8 cellular contexts compared by ENCODE assay signal in genomic region chr5:177671755-177672690, GRCh38.
DNase-seq lines count a peak whose midpoint lies in the region; ATAC-seq, FAIRE-seq and TF ChIP-seq lines count a peak whose summit lies in the region.
"Not testable (repeated sequence)": the region's sequence is repeated elsewhere in the genome, so short reads cannot be mapped to it uniquely, and the experiment has no call there.

No MANE protein-coding gene starts in this region.

- intact Hi-C loops in PC-3 (cut with micrococcal nuclease) = not testable (repeated sequence)

- H3K36me3 ChIP-seq in PC-3 (ENCODE audit: low read depth, low read length); mesendoderm (ENCODE audit: control insufficient read depth, insufficient read depth, low read length): not testable (repeated sequence)

- H3K4me3 ChIP-seq in A549 (peak overlapping the region; percentile 49), PC-3 (ENCODE audit: low read length) (peak overlapping the region; percentile 40; the same call in 1 of the 2 replicates)
- H3K4me3 ChIP-seq in epithelial cell of esophagus (ENCODE audit: low read length); mesendoderm (ENCODE audit: low read length): not testable (repeated sequence)

- H3K9me3 ChIP-seq in A549; PC-3 (ENCODE audit: low read length): not testable (repeated sequence)

- H3K18ac ChIP-seq in mesendoderm (ENCODE audit: low read length) = not testable (repeated sequence)

- not testable (repeated sequence) for H3K79me2 ChIP-seq in PC-3 (ENCODE audit: low read length); mesendoderm (ENCODE audit: control insufficient read depth, insufficient read depth, low read length)

- BruUV-seq in PC-3 (replicated peaks; lab: Mats Ljungman, UMichigan) = not testable (repeated sequence)

- TF ChIP-seq CTCF in A549 (IDR thresholded peaks at IDR 0.05); PC-3 (conservative IDR thresholded peaks at IDR 0.05; ENCODE audit: low read depth, low read length); epithelial cell of esophagus (IDR thresholded peaks at IDR 0.05; ENCODE audit: insufficient read depth, low read depth, low read length, missing control alignments): not testable (repeated sequence)

- not testable (repeated sequence) for H3K27me3 ChIP-seq in PC-3 (ENCODE audit: low read length); mesendoderm (ENCODE audit: insufficient read depth, low read length, poor library complexity)

- not testable (repeated sequence) for FAIRE-seq in A549 (lab: Jason Lieb, UNC)

- not testable (repeated sequence) for H3K79me1 ChIP-seq in mesendoderm (ENCODE audit: low read length)

- not testable (repeated sequence) for H3K4me2 ChIP-seq in A549; PC-3 (ENCODE audit: low read length); mesendoderm (ENCODE audit: low read length)

- CTCF ChIA-PET in A549 (lab: Yijun Ruan, JAX); PC-3 (lab: Charles Lee): not testable (repeated sequence)

- not testable (repeated sequence) for TF ChIP-seq RAD21 in A549 (conservative IDR thresholded peaks at IDR 0.05 in 1 of 2, IDR thresholded peaks at IDR 0.05 in 1 of 2)

- not testable (repeated sequence) for H2BK120ac ChIP-seq in mesendoderm (ENCODE audit: low read depth, low read length)

- TF ChIP-seq POLR2A in A549 (IDR thresholded peaks at IDR 0.05; ENCODE audit: low read length) = not testable (repeated sequence)

- WGBS in A549 (ENCODE audit: missing lambda C conversion rate) = 28% methylated on average over 6 of the region's 110 CpGs
- no CpG with 5 or more reads among the region's 110 CpGs for WGBS in mesendoderm (ENCODE audit: extremely low coverage, insufficient coverage, low lambda C conversion rate)

- H3K4ac ChIP-seq in mesendoderm (ENCODE audit: low read depth, low read length) = not testable (repeated sequence)

- peak in 1 of 2 experiments; percentile 19 for DNase-seq in A549 (ENCODE audit: low read depth in 1 of 2, low spot score in 1 of 2)
- DNase-seq in PC-3 = peak; percentile 5
- DNase-seq in activated T-cell treated with anti-CD3 and anti-CD28 coated beads, Interleukin-2, amount 50 U/mL, for 1 hour = peak; percentile 82
- DNase-seq in epithelial cell of esophagus (ENCODE audit: low read depth) = peak; percentile 38
- DNase-seq in mesendoderm = peak; percentile 41
- DNase-seq in stimulated activated CD4-positive, alpha-beta T cell treated with anti-CD3 and anti-CD28 coated beads, Interleukin-2, amount 100 ng/mL, for 48 hours = peak; percentile 58 to 68

- not testable (repeated sequence) for H2BK5ac ChIP-seq in mesendoderm (ENCODE audit: low read length)

- H3K9me2 ChIP-seq in PC-3 (replicated peaks; ENCODE audit: low read length) = not testable (repeated sequence)

- not testable (repeated sequence) for H3K56ac ChIP-seq in mesendoderm (ENCODE audit: low read length)

- not testable (repeated sequence) for H2AK5ac ChIP-seq in mesendoderm (ENCODE audit: low read length)

- not testable (repeated sequence) for H2AFZ ChIP-seq in PC-3 (ENCODE audit: low read length)

- ATAC-seq in A549 = peak; percentile 84 to 86
- ATAC-seq in GM18909 (IDR thresholded peaks at IDR 0.05; ENCODE audit: poor library complexity, unreplicated experiment) = peak; percentile 81
- peak; percentile 77 for ATAC-seq in HG02885 (IDR thresholded peaks at IDR 0.05; ENCODE audit: poor library complexity, unreplicated experiment)
- ATAC-seq in PC-3 = peak; percentile 73

- not testable (repeated sequence) for H3K23ac ChIP-seq in mesendoderm (ENCODE audit: low read length)

- not testable (repeated sequence) for H4K5ac ChIP-seq in mesendoderm (ENCODE audit: low read length)

- H3K27ac ChIP-seq in A549 = peak overlapping the region in 1 of 2 experiments; percentile 85; a peak in 3 of 6 replicates
- not testable (repeated sequence) for H3K27ac ChIP-seq in PC-3 (ENCODE audit: low read length); mesendoderm (ENCODE audit: low read depth, low read length)

- not testable (repeated sequence) for H4K8ac ChIP-seq in mesendoderm (ENCODE audit: low read depth, low read length)

- not testable (repeated sequence) for H3K9ac ChIP-seq in PC-3 (ENCODE audit: low read length); mesendoderm (ENCODE audit: low read length)

- not testable (repeated sequence) for TF ChIP-seq EP300 in A549 (IDR thresholded peaks at IDR 0.05)

- H2BK15ac ChIP-seq in mesendoderm (replicated peaks; ENCODE audit: low read depth) = not testable (repeated sequence)

- not testable (repeated sequence) for H3F3A ChIP-seq in PC-3 (ENCODE audit: low read length, unreplicated experiment)

- POLR2A ChIA-PET in A549 (lab: Yijun Ruan, JAX); PC-3 (lab: Charles Lee; ENCODE audit: unreplicated experiment): not testable (repeated sequence)

- not testable (repeated sequence) for H4K20me1 ChIP-seq in PC-3 (ENCODE audit: low read length)

- not testable (repeated sequence) for H3K4me1 ChIP-seq in A549; PC-3 (ENCODE audit: insufficient read depth, low read length); mesendoderm (ENCODE audit: control insufficient read depth, low read depth, low read length)
